ENCODE assay signal across 1 cellular context in the genomic region with DNA sequence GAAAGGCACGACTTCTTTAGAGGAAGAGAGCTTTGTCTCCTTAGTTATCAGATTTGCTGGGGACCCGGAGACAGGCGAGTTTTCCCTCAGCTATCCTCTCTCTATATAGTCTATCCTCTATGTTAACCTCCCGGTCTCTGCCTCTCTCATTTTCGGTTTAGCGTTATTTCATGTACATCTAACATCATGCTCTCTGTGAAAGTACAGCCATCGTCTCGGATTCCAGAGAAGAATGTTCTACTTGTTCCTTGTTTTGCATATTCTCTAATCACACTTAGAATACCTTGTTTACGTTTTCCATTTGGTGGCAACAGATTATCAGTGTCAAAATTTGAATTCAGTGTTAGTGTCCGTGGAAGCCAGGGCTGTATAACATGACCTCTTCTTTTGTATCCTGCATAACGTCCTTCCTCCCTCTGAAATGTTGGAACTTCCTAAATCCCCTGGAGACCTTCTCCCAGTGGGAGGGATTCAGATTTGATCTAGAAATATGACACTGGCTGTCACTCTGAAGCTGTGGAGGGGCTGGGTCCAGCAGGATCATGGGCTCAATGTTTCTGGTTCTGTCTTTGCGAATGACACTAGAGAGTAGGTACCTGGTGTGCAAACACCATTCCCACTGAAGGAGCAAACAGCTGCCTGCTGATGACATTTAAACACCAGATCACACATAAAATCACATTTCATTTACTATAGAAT.
TF ChIP-seq lines count a peak whose summit lies in the region.

No MANE protein-coding gene starts in this region.

TF ChIP-seq in HepG2, 621 proteins besides CTCF, POLR2A, EP300 and RAD21:
- TF ChIP-seq FLYWCH1 (CRISPR knock-in tag; IDR thresholded peaks at IDR 0.05) = no peak
